ENCODE assay signal across 9 cellular contexts in genomic region chrX:40151211-40152172, GRCh38. TPM values are rescaled to one million over a fixed set of nuclear protein-coding genes. Genes with fewer than 3 reads are reported as not detected.
DNase-seq lines count a peak whose midpoint lies in the region; ATAC-seq and TF ChIP-seq lines count a peak whose summit lies in the region.
"Had no signal": no experiment of that assay in that cellular context is flagged by ENCODE, and none has a peak within 500 bp of the region (broad histone marks: within the 10 kb centered on the region; RNA-seq: fewer than 3 reads in every experiment).

No MANE protein-coding gene starts in this region.

- H3K9me3 Mint-ChIP-seq in neural progenitor cell, result peaks cover 10% of the 10 kb centered on the region

- no peaks in the 10 kb centered on the region for H3K36me3 Mint-ChIP-seq in neural progenitor cell

- no peak overlapping the region for H2AFZ ChIP-seq in neural progenitor cell (replicated peaks)

- H3K4me1 Mint-ChIP-seq in neural progenitor cell, result peaks cover 40% of the 10 kb centered on the region

- H3K27ac ChIP-seq in coronary artery (peak overlapping the region in 1 of 2 donors; percentile 85), neural progenitor cell (no peak overlapping the region)

- H3K4me3 ChIP-seq in coronary artery (peak overlapping the region; percentile 69), neural progenitor cell (peak overlapping the region; percentile 54)

- no peak overlapping the region for H3K27ac Mint-ChIP-seq in neural progenitor cell

- peaks cover 89% of the 10 kb centered on the region for H3F3A ChIP-seq in neural progenitor cell (ENCODE audit: low read depth)

- no peaks in the 10 kb centered on the region for H3K36me3 ChIP-seq in neural progenitor cell

- H3K4me1 ChIP-seq in neural progenitor cell, result peaks cover 53% of the 10 kb centered on the region

- no peak for ATAC-seq in GM18909 (IDR thresholded peaks at IDR 0.05; ENCODE audit: poor library complexity, unreplicated experiment)

- H3K27me3 ChIP-seq in neural progenitor cell, result peaks cover 88% of the 10 kb centered on the region

- TF ChIP-seq CTCF in coronary artery (IDR thresholded peaks at IDR 0.05) (no peak), neural progenitor cell (IDR thresholded peaks at IDR 0.05) (no peak)

- H3K27me3 Mint-ChIP-seq in neural progenitor cell (ENCODE audit: insufficient read depth, low read depth), result peaks cover 14% of the 10 kb centered on the region

- peak overlapping the region; percentile 75 for H3K4me3 Mint-ChIP-seq in neural progenitor cell

- H4K20me1 ChIP-seq in neural progenitor cell (ENCODE audit: low read depth), result peaks cover 57% of the 10 kb centered on the region

- H3K9ac ChIP-seq in neural progenitor cell, result no peak overlapping the region

- DNase-seq in COLO668 (lab: John Stamatoyannopoulos, UW; ENCODE audit: unreplicated experiment) (peak; percentile 87), HuH-7 (ENCODE audit: low spot score) (peak; percentile 59), coronary artery (ENCODE audit: low spot score) (peak; percentile 68), neural progenitor cell (ENCODE audit: low spot score) (peak; percentile 72), T1000 (lab: John Stamatoyannopoulos, UW) (no peak), HCEC 1CT (no peak)
- DNase-seq in stimulated activated CD4-positive, alpha-beta T cell treated with anti-CD3 and anti-CD28 coated beads, Interleukin-2, amount 100 ng/mL, for 24 hours, result no peak
- DNase-seq: EL had no signal

- no peaks in the 10 kb centered on the region for H3K9me3 ChIP-seq in neural progenitor cell (ENCODE audit: low read depth)

- H3K4me2 ChIP-seq in neural progenitor cell, result peak overlapping the region; percentile 91

- H3K79me2 ChIP-seq in neural progenitor cell (ENCODE audit: low read depth), result no peaks in the 10 kb centered on the region

RNA-seq across cellular contexts. Expression of gene BCOR, which starts 53.7 kb away (rescaled TPM):
- 29.5 and 32.4 TPM in 2 replicates for total RNA-seq in neural progenitor cell (ENCODE audit: low replicate concordance)

Comparison
In these comparisons a context has a peak if more than half of its experiments do, and no peak if none do; other contexts are left out.
1. DNase-seq: peak in COLO668 (single experiment), HuH-7 (single experiment), coronary artery (single experiment) and neural progenitor cell (single experiment); none in T1000 (single experiment), stimulated activated CD4-positive, alpha-beta T cell treated with anti-CD3 and anti-CD28 coated beads, Interleukin-2, amount 100 ng/mL, for 24 hours (0 of 2) and HCEC 1CT (single experiment).